25 cellular contexts compared by ENCODE assay signal in the genomic region with DNA sequence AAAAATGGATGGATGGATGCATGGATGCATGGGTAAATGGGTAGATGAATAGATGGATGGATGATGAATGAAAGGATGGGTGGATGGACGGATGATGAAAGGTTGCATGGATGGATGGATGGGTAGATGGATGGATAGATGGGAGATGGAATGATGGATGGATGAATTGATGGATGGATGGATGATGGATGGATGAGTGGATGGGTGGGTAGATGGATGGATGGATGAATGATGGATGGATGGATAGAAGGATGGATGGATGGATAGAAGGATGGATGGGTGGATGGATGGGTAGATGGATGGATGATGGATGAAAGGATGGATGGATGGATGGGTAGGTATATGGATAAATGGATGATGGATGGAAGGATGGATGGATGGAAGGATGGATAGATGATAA.
"Had no signal": no experiment of that assay in that cellular context is flagged by ENCODE, and none has a peak within 500 bp of the region (broad histone marks: within the 10 kb centered on the region; RNA-seq: fewer than 3 reads in every experiment).

No MANE protein-coding gene starts in this region.

- H3K27me3 ChIP-seq: foreskin keratinocyte, hepatocyte had no signal

- H3K4me3 ChIP-seq: coronary artery, dorsolateral prefrontal cortex, esophagus muscularis mucosa, gastroesophageal sphincter, heart left ventricle, hepatocyte, left lung, lower lobe of right lung, mucosa of descending colon had no signal

- H3K79me2 ChIP-seq: hepatocyte had no signal

- H3K27ac Mint-ChIP-seq: immature natural killer cell, mesothelial cell of epicardium, naive B cell had no signal

- FAIRE-seq: colon, endothelial cell of umbilical vein, frontal cortex, islet of Langerhans, keratinocyte had no signal

- DNase-seq: dermis blood vessel endothelial cell; dorsolateral prefrontal cortex; effector CD4-positive, alpha-beta T cell; effector memory CD4-positive, alpha-beta T cell; foreskin keratinocyte; heart left ventricle; hypothalamus; immature natural killer cell; left cardiac atrium; left lung; left ventricle myocardium superior; lower lobe of right lung; mesenchymal stem cell; mucosa of descending colon; naive B cell had no signal

- H2AFZ ChIP-seq: hepatocyte had no signal

- H3K27ac ChIP-seq: coronary artery, dorsolateral prefrontal cortex, esophagus muscularis mucosa, foreskin keratinocyte, gastroesophageal sphincter, heart left ventricle, hepatocyte, left lung, lower lobe of right lung had no signal

- H3K4me2 ChIP-seq: hepatocyte had no signal

- ATAC-seq: foreskin keratinocyte, gastroesophageal sphincter, heart left ventricle, left cardiac atrium, left lung, left ventricle myocardium superior, lower lobe of right lung, mucosa of descending colon had no signal

- H3K36me3 Mint-ChIP-seq: immature natural killer cell, mesothelial cell of epicardium, naive B cell had no signal

- H3K9me3 ChIP-seq: esophagus muscularis mucosa, gastroesophageal sphincter, heart left ventricle, left lung, lower lobe of right lung, mucosa of descending colon had no signal

- H3K4me3 Mint-ChIP-seq: immature natural killer cell, mesothelial cell of epicardium, naive B cell had no signal

- H3K4me1 ChIP-seq: esophagus muscularis mucosa, foreskin keratinocyte, gastroesophageal sphincter, heart left ventricle, left lung, lower lobe of right lung had no signal

- H3K36me3 ChIP-seq: esophagus muscularis mucosa, gastroesophageal sphincter, heart left ventricle, left lung, lower lobe of right lung had no signal

- H3K4me1 Mint-ChIP-seq: immature natural killer cell, mesothelial cell of epicardium, naive B cell had no signal

- H3K9me3 Mint-ChIP-seq: mesothelial cell of epicardium, naive B cell had no signal
